ENCODE assay signal across 1 cellular context in genomic region chr16:70682239-70683145, GRCh38.
TF ChIP-seq lines count a peak whose summit lies in the region.

No MANE protein-coding gene starts in this region.

TF ChIP-seq in HepG2, 621 proteins besides CTCF, POLR2A, EP300 and RAD21 (continues in another document):
- TF ChIP-seq GABPB1 (CRISPR knock-in tag; IDR thresholded peaks at IDR 0.05), result no peak
- no peak; the same call in 1 of the 2 replicates for TF ChIP-seq ZSCAN21 (CRISPR knock-in tag; IDR thresholded peaks at IDR 0.05; ENCODE audit: borderline replicate concordance)
- no peak for TF ChIP-seq ZNF253 (CRISPR knock-in tag; IDR thresholded peaks at IDR 0.05; ENCODE audit: borderline replicate concordance)
- TF ChIP-seq FOXA1 (IDR thresholded peaks at IDR 0.05), result no peak
- TF ChIP-seq FOXA1 (CRISPR knock-in tag; IDR thresholded peaks at IDR 0.05), result no peak
- peak; percentile 12 for TF ChIP-seq TEAD3 (CRISPR knock-in tag; optimal IDR thresholded peaks at IDR 0.05; ENCODE audit: borderline replicate concordance)
- peak; percentile 6; the same call in 1 of the 2 replicates for TF ChIP-seq ZSCAN30 (CRISPR knock-in tag; IDR thresholded peaks at IDR 0.05)
- TF ChIP-seq ZNF382 (CRISPR knock-in tag; IDR thresholded peaks at IDR 0.05; ENCODE audit: borderline replicate concordance), result no peak
- TF ChIP-seq, protein P1, sequence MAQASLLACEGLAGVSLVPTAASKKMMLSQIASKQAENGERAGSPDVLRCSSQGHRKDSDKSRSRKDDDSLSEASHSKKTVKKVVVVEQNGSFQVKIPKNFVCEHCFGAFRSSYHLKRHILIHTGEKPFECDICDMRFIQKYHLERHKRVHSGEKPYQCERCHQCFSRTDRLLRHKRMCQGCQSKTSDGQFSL (CRISPR knock-in tag; IDR thresholded peaks at IDR 0.05), result 0 out of 2 replicates have a peak, but pooled peaks have one; percentile 51
- no peak for TF ChIP-seq NFIB (CRISPR knock-in tag; IDR thresholded peaks at IDR 0.05; ENCODE audit: borderline replicate concordance)
- TF ChIP-seq SOX5 (CRISPR knock-in tag; IDR thresholded peaks at IDR 0.05; ENCODE audit: borderline replicate concordance), result no peak
- TF ChIP-seq SOX6 (IDR thresholded peaks at IDR 0.05), result no peak
- no peak; the same call in 1 of the 2 replicates for TF ChIP-seq SOX6 (CRISPR knock-in tag; IDR thresholded peaks at IDR 0.05)
- no peak for TF ChIP-seq SIN3A (IDR thresholded peaks at IDR 0.05; ENCODE audit: borderline replicate concordance, low read depth, low read length)
- TF ChIP-seq NFE2 (CRISPR knock-in tag; IDR thresholded peaks at IDR 0.05), result no peak
- no peak for TF ChIP-seq ZNF687 (CRISPR knock-in tag; IDR thresholded peaks at IDR 0.05)
- TF ChIP-seq ZNF563 (CRISPR knock-in tag; IDR thresholded peaks at IDR 0.05), result no peak
- TF ChIP-seq ATF6 (CRISPR knock-in tag; conservative IDR thresholded peaks at IDR 0.05), result no peak
- TF ChIP-seq, protein P2, sequence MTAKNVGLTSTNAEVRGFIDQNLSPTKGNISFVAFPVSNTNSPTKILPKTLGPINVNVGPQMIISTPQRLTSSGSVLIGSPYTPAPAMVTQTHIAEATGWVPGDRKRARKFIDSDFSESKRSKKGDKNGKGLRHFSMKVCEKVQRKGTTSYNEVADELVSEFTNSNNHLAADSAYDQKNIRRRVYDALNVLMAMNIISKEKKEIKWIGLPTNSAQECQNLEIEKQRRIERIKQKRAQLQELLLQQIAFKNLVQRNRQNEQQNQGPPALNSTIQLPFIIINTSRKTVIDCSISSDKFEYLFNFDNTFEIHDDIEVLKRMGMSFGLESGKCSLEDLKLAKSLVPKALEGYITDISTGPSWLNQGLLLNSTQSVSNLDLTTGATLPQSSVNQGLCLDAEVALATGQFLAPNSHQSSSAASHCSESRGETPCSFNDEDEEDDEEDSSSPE (CRISPR knock-in tag; IDR thresholded peaks at IDR 0.05), result no peak; the same call in 1 of the 2 replicates
- peak; percentile 72; the same call in 1 of the 2 replicates for TF ChIP-seq ZBTB8A (CRISPR knock-in tag; IDR thresholded peaks at IDR 0.05; ENCODE audit: borderline replicate concordance, low read depth)
- TF ChIP-seq HMG20A (CRISPR knock-in tag; IDR thresholded peaks at IDR 0.05; ENCODE audit: borderline replicate concordance), result no peak; the same call in 1 of the 2 replicates
- TF ChIP-seq PAWR (CRISPR knock-in tag; IDR thresholded peaks at IDR 0.05; ENCODE audit: borderline replicate concordance), result no peak
- TF ChIP-seq, protein P3, sequence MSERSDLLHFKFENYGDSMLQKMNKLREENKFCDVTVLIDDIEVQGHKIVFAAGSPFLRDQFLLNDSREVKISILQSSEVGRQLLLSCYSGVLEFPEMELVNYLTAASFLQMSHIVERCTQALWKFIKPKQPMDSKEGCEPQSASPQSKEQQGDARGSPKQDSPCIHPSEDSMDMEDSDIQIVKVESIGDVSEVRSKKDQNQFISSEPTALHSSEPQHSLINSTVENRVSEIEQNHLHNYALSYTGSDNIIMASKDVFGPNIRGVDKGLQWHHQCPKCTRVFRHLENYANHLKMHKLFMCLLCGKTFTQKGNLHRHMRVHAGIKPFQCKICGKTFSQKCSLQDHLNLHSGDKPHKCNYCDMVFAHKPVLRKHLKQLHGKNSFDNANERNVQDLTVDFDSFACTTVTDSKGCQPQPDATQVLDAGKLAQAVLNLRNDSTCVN (CRISPR knock-in tag; IDR thresholded peaks at IDR 0.05; ENCODE audit: borderline replicate concordance), result no peak
- no peak for TF ChIP-seq ZNF367 (CRISPR knock-in tag; IDR thresholded peaks at IDR 0.05; ENCODE audit: borderline replicate concordance)
- no peak for TF ChIP-seq ZNF530 (CRISPR knock-in tag; IDR thresholded peaks at IDR 0.05; ENCODE audit: low read depth)
- TF ChIP-seq ZBTB38 (CRISPR knock-in tag; IDR thresholded peaks at IDR 0.05), result no peak
- TF ChIP-seq SALL1 (CRISPR knock-in tag; IDR thresholded peaks at IDR 0.05), result no peak
- no peak for TF ChIP-seq ZNF331 (CRISPR knock-in tag; IDR thresholded peaks at IDR 0.05)
- no peak; the same call in 1 of the 2 replicates for TF ChIP-seq KLF13 (CRISPR knock-in tag; IDR thresholded peaks at IDR 0.05)
- TF ChIP-seq KLF12 (CRISPR knock-in tag; IDR thresholded peaks at IDR 0.05; ENCODE audit: borderline replicate concordance), result no peak
- peak; percentile 73; the same call in 1 of the 2 replicates for TF ChIP-seq ZNF749 (CRISPR knock-in tag; IDR thresholded peaks at IDR 0.05; ENCODE audit: borderline replicate concordance)
- 0 out of 2 replicates have a peak, but pooled peaks have one; percentile 5 for TF ChIP-seq MED13 (CRISPR knock-in tag; IDR thresholded peaks at IDR 0.05)
- no peak for TF ChIP-seq ZNF781 (CRISPR knock-in tag; IDR thresholded peaks at IDR 0.05; ENCODE audit: borderline replicate concordance, not compliant biosample characterization)
- TF ChIP-seq ARNT (IDR thresholded peaks at IDR 0.05), result no peak
- TF ChIP-seq PRPF4 (IDR thresholded peaks at IDR 0.05; ENCODE audit: low read depth, low read length, poor library complexity, severe bottlenecking), result no peak
- no peak for TF ChIP-seq MAFF (IDR thresholded peaks at IDR 0.05; ENCODE audit: low read depth, low read length)
- no peak for TF ChIP-seq REST (IDR thresholded peaks at IDR 0.05; ENCODE audit: borderline replicate concordance in 1 of 2, low read depth in 1 of 2, low read length in 2 of 2)
- TF ChIP-seq POLR2G (IDR thresholded peaks at IDR 0.05; ENCODE audit: low read depth, low read length), result peak; percentile 18; the same call in 1 of the 2 replicates
- peak; percentile 58 for TF ChIP-seq CREM (IDR thresholded peaks at IDR 0.05)
- no peak for TF ChIP-seq CREM (CRISPR knock-in tag; IDR thresholded peaks at IDR 0.05)
- TF ChIP-seq ZNF547 (CRISPR knock-in tag; IDR thresholded peaks at IDR 0.05), result no peak
- TF ChIP-seq ZNF235 (CRISPR knock-in tag; IDR thresholded peaks at IDR 0.05; ENCODE audit: borderline replicate concordance), result no peak
- TF ChIP-seq MED1 (CRISPR knock-in tag; IDR thresholded peaks at IDR 0.05), result no peak; the same call in 1 of the 2 replicates
- TF ChIP-seq YEATS2 (CRISPR knock-in tag; IDR thresholded peaks at IDR 0.05; ENCODE audit: borderline replicate concordance), result no peak
- 0 out of 2 replicates have a peak, but pooled peaks have one; percentile 50 for TF ChIP-seq ZNF143 (CRISPR knock-in tag; IDR thresholded peaks at IDR 0.05)
- TF ChIP-seq ELK4 (CRISPR knock-in tag; IDR thresholded peaks at IDR 0.05; ENCODE audit: borderline replicate concordance), result no peak
- TF ChIP-seq MTF1 (CRISPR knock-in tag; IDR thresholded peaks at IDR 0.05), result no peak
- no peak for TF ChIP-seq ZFP36L2 (CRISPR knock-in tag; IDR thresholded peaks at IDR 0.05)
- TF ChIP-seq, protein P4, sequence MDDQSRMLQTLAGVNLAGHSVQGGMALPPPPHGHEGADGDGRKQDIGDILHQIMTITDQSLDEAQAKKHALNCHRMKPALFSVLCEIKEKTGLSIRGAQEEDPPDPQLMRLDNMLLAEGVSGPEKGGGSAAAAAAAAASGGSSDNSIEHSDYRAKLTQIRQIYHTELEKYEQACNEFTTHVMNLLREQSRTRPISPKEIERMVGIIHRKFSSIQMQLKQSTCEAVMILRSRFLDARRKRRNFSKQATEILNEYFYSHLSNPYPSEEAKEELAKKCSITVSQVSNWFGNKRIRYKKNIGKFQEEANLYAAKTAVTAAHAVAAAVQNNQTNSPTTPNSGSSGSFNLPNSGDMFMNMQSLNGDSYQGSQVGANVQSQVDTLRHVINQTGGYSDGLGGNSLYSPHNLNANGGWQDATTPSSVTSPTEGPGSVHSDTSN (CRISPR knock-in tag; IDR thresholded peaks at IDR 0.05; ENCODE audit: borderline replicate concordance), result no peak
- TF ChIP-seq ZNF430 (CRISPR knock-in tag; IDR thresholded peaks at IDR 0.05), result no peak
- TF ChIP-seq, protein P5, sequence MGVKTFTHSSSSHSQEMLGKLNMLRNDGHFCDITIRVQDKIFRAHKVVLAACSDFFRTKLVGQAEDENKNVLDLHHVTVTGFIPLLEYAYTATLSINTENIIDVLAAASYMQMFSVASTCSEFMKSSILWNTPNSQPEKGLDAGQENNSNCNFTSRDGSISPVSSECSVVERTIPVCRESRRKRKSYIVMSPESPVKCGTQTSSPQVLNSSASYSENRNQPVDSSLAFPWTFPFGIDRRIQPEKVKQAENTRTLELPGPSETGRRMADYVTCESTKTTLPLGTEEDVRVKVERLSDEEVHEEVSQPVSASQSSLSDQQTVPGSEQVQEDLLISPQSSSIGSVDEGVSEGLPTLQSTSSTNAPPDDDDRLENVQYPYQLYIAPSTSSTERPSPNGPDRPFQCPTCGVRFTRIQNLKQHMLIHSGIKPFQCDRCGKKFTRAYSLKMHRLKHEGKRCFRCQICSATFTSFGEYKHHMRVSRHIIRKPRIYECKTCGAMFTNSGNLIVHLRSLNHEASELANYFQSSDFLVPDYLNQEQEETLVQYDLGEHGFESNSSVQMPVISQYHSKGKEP (CRISPR knock-in tag; IDR thresholded peaks at IDR 0.05), result no peak
- TF ChIP-seq, protein P6, sequence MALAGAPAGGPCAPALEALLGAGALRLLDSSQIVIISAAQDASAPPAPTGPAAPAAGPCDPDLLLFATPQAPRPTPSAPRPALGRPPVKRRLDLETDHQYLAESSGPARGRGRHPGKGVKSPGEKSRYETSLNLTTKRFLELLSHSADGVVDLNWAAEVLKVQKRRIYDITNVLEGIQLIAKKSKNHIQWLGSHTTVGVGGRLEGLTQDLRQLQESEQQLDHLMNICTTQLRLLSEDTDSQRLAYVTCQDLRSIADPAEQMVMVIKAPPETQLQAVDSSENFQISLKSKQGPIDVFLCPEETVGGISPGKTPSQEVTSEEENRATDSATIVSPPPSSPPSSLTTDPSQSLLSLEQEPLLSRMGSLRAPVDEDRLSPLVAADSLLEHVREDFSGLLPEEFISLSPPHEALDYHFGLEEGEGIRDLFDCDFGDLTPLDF (CRISPR knock-in tag; IDR thresholded peaks at IDR 0.05), result no peak
